ENCODE assay signal across 8 cellular contexts in genomic region chr17:75033346-75034235, GRCh38. TPM values are rescaled to one million over a fixed set of nuclear protein-coding genes. Genes with fewer than 3 reads are reported as not detected.
A peak's percentile ranks its signal among the peaks of the same experiment; 100 is the strongest.
DNase-seq lines count a peak whose midpoint lies in the region; ATAC-seq, FAIRE-seq and TF ChIP-seq lines count a peak whose summit lies in the region.

No MANE protein-coding gene starts in this region.

- peaks cover 27 to 48% (median 40%) of the 10 kb centered on the region in 3 donors for H3K4me1 ChIP-seq in skeletal muscle tissue (ENCODE audit: control insufficient read depth in 3 of 3, insufficient read depth in 3 of 3, low read length in 3 of 3)

- H3K4me3 ChIP-seq in bronchial epithelial cell (ENCODE audit: low read depth, low read length) = peak overlapping the region; percentile 60
- peak overlapping the region; percentile 74 to 84 (median 84) for H3K4me3 ChIP-seq in skeletal muscle tissue (ENCODE audit: low read length in 3 of 3)

- ATAC-seq in GM18498 (IDR thresholded peaks at IDR 0.05; ENCODE audit: unreplicated experiment) (peak; percentile 39), HG03135 (IDR thresholded peaks at IDR 0.05; ENCODE audit: unreplicated experiment) (peak; percentile 40), GM19455 (IDR thresholded peaks at IDR 0.05; ENCODE audit: unreplicated experiment) (no peak)

- peak overlapping the region; percentile 84 for H3K27ac ChIP-seq in skeletal muscle tissue (ENCODE audit: low read depth, low read length)

- no peaks in the 10 kb centered on the region for H3K9me3 ChIP-seq in skeletal muscle tissue (ENCODE audit: control insufficient read depth in 3 of 3, low read length in 3 of 3)

- H3K36me3 ChIP-seq in bronchial epithelial cell (ENCODE audit: control insufficient read depth, insufficient read depth, low read length) (no peaks in the 10 kb centered on the region), skeletal muscle tissue (ENCODE audit: control insufficient read depth in 3 of 3, insufficient read depth in 3 of 3, low read length in 3 of 3) (peaks cover 4 to 10% (median 4%) of the 10 kb centered on the region in 3 donors)

- H3K27me3 ChIP-seq in bronchial epithelial cell (ENCODE audit: control insufficient read depth, insufficient read depth, low read length) (no peaks in the 10 kb centered on the region), skeletal muscle tissue (ENCODE audit: control insufficient read depth in 3 of 3, insufficient read depth in 3 of 3, low read length in 3 of 3) (no peaks in the 10 kb centered on the region)

- FAIRE-seq in bronchial epithelial cell (lab: Jason Lieb, UNC) = no peak

- H3K9ac ChIP-seq in skeletal muscle tissue (ENCODE audit: low read depth in 1 of 3, low read length in 3 of 3) = peak overlapping the region; percentile 40 to 77 (median 60)

- peak; percentile 15 for TF ChIP-seq CTCF in bronchial epithelial cell (IDR thresholded peaks at IDR 0.05; ENCODE audit: insufficient read depth, low read length, severe bottlenecking)

- peak; percentile 96 for DNase-seq in NCI-H2227 (lab: John Stamatoyannopoulos, UW; ENCODE audit: unreplicated experiment)
- DNase-seq in activated CD4-positive, CD25-positive, alpha-beta regulatory T cell (lab: John Stamatoyannopoulos, UW) = peak; percentile 56 to 93 (median 74)
- DNase-seq in bronchial epithelial cell (ENCODE audit: low read depth) = peak; percentile 81
- peak; percentile 84 for DNase-seq in iPS-NIHi7 (ENCODE audit: extremely low spot score)

RNA-seq across cellular contexts. Expression of gene ATP5PD, which starts 13.2 kb away (rescaled TPM):
- total RNA-seq in bronchial epithelial cell = 239 and 277 TPM in 2 replicates
- total RNA-seq in skeletal muscle tissue = 247 TPM

RNA-seq across cellular contexts. Expression of gene KCTD2, which starts 13.4 kb away (rescaled TPM):
- total RNA-seq in bronchial epithelial cell (5.0 and 7.8 TPM in 2 replicates), skeletal muscle tissue (9.4 TPM)

RNA-seq across cellular contexts. Expression of gene MRPL58, which starts 21.1 kb away (rescaled TPM):
- total RNA-seq in bronchial epithelial cell = 23.8 and 41.6 TPM in 2 replicates
- 20.9 TPM for total RNA-seq in skeletal muscle tissue

RNA-seq across cellular contexts. Expression of gene CDR2L, which starts 46.2 kb away (rescaled TPM):
- total RNA-seq in bronchial epithelial cell (4.7 and 6.1 TPM in 2 replicates), skeletal muscle tissue (2.6 TPM)

RNA-seq across cellular contexts. Expression of gene SLC16A5, which starts 54.2 kb away (rescaled TPM):
- total RNA-seq in bronchial epithelial cell = 15.0 and 18.1 TPM in 2 replicates
- 4.2 TPM for total RNA-seq in skeletal muscle tissue
